Comparison of ENCODE assay signal across 8 cellular contexts in the genomic region with DNA sequence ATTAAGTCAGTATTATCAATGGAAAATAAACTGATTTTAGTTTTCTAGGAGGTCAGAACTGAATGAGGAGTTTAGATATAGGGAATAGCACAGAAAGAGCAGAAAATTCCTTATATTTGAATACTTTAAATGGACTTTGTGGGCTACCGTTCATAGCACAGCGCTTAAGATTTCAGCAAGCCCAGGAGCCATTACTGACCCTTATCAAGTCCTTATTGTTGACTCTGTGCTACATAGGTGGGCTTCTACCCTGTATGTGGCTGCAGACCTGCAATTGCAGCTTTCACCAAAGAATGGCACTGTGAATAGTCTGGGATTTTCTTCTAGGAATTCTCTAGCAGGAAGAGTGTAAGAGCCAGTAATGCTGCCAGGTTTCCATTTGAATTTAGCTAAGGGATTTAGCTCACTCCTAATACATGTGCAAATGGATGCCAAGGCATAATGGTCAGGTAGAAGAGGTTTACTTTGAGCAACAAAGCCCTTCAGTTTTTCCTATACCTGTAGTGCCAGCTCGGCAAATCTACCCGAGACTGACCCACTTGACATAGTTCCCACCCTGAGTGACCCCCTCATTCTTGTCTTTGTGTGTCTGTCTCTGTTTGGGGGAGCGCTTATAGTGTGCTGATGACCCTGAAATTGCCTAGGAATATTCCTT. TPM values are rescaled to one million over a fixed set of nuclear protein-coding genes. Genes with fewer than 3 reads are reported as not detected.
DNase-seq lines count a peak whose midpoint lies in the region; ATAC-seq and TF ChIP-seq lines count a peak whose summit lies in the region.

No MANE protein-coding gene starts in this region.

- intact Hi-C loops in heart left ventricle (cut with DNase I): loop anchor here in 7 of 10 donors (2.0 to 5.0 kb wide), 3 partner anchors 50 to 105 kb away; a partner anchor contains a TSS
- intact Hi-C loops in transverse colon (cut with DNase I; ENCODE audit: low total_unique reads): no loop called here

- H3K4me1 Mint-ChIP-seq in mesothelial cell of epicardium: peaks cover 47% of the 10 kb centered on the region

- H3K4me1 ChIP-seq in heart left ventricle: peaks cover 0 to 53% (median 24%) of the 10 kb centered on the region in 12 donors
- peaks cover 8 to 57% (median 26%) of the 10 kb centered on the region in 4 donors for H3K4me1 ChIP-seq in transverse colon

- TF ChIP-seq EP300 in transverse colon (IDR thresholded peaks at IDR 0.05; ENCODE audit: low read depth): no peak

- H3K4me3 ChIP-seq in heart left ventricle: peak overlapping the region in 1 of 12 donors; percentile 18
- H3K4me3 ChIP-seq in transverse colon: peak overlapping the region in 3 of 4 donors; percentile 23 to 46 (median 23)

- in situ Hi-C loops in transverse colon (cut with MboI; ENCODE audit: low pct_ligation_motif_present in 1 of 4, low pct_unique_long_range_greater_than_20kb in 1 of 4, low sequenced_read_pairs in 3 of 4): loop anchor here in 3 of 4 donors (10.0 kb wide), 2 partner anchors 48 to 58 kb away; a partner anchor contains a TSS

- H3K27me3 ChIP-seq in heart left ventricle: peaks cover 0 to 14% (median 0%) of the 10 kb centered on the region in 9 donors
- no peaks in the 10 kb centered on the region for H3K27me3 ChIP-seq in transverse colon

- H3K9me3 ChIP-seq in heart left ventricle (no peaks in the 10 kb centered on the region), transverse colon (no peaks in the 10 kb centered on the region)

- TF ChIP-seq CTCF in heart left ventricle (IDR thresholded peaks at IDR 0.05): no peak
- TF ChIP-seq CTCF in mesothelial cell of epicardium (IDR thresholded peaks at IDR 0.05; ENCODE audit: unreplicated experiment): no peak
- TF ChIP-seq CTCF in transverse colon (IDR thresholded peaks at IDR 0.05): no peak

- H3K36me3 ChIP-seq in heart left ventricle (peaks cover 0 to 69% (median 10%) of the 10 kb centered on the region in 9 donors), transverse colon (peaks cover 0 to 13% (median 2%) of the 10 kb centered on the region in 4 donors)

- H3K4me3 Mint-ChIP-seq in mesothelial cell of epicardium: peak overlapping the region; percentile 76

- H3K27ac Mint-ChIP-seq in mesothelial cell of epicardium: peak overlapping the region; percentile 98

- H3K27ac ChIP-seq in heart left ventricle: peak overlapping the region in 11 of 12 donors; percentile 12 to 92 (median 55)
- peak overlapping the region; percentile 77 to 87 (median 82) for H3K27ac ChIP-seq in transverse colon

- peak in 1 of 4 donors; percentile 4 for ATAC-seq in heart left ventricle
- no peak for ATAC-seq in HG02884 (IDR thresholded peaks at IDR 0.05; ENCODE audit: unreplicated experiment)

- WGBS in heart left ventricle, 4 donors: 43 to 65% (median 54%) methylated on average over 4 to 5 of the region's 5 CpGs
- WGBS in transverse colon (ENCODE audit: low coverage in 1 of 2), 2 donors: 31 to 37% methylated on average over 3 to 5 of the region's 5 CpGs

- no peaks in the 10 kb centered on the region for H3K27me3 Mint-ChIP-seq in mesothelial cell of epicardium (ENCODE audit: low read depth)

- peaks cover 19% of the 10 kb centered on the region for H3K36me3 Mint-ChIP-seq in mesothelial cell of epicardium

- peak; percentile 91 for DNase-seq in NCI-H526 treated with DMSO at 0.1 percent for 48 hours (lab: John Stamatoyannopoulos, UW)
- DNase-seq in NCI-H526 (lab: John Stamatoyannopoulos, UW): no peak
- DNase-seq in heart left ventricle: no peak
- DNase-seq in mesothelial cell of epicardium (ENCODE audit: low spot score in 2 of 2, unreplicated experiment in 2 of 2): no peak
- DNase-seq in transverse colon: no peak
- no peak for DNase-seq in NCI-H446 (lab: John Stamatoyannopoulos, UW)
- no peak for DNase-seq in SHP77 treated with DMSO at 0.1 percent for 48 hours (lab: John Stamatoyannopoulos, UW)

- TF ChIP-seq POLR2A in heart left ventricle (IDR thresholded peaks at IDR 0.05) (no peak), transverse colon (IDR thresholded peaks at IDR 0.05) (no peak)

- no peaks in the 10 kb centered on the region for H3K9me3 Mint-ChIP-seq in mesothelial cell of epicardium

RNA-seq across cellular contexts. Expression of a gene that starts 42.5 kb away (rescaled TPM):
- 100 to 1,000 TPM; 110 to 179 (median 160) TPM for total RNA-seq in heart left ventricle
- polyA plus RNA-seq in heart left ventricle: 10 to 100 TPM; 48.7 to 98.3 TPM
- total RNA-seq in mesothelial cell of epicardium: 23.8 to 26.5 TPM (median 25.0 TPM) in 3 replicates
- total RNA-seq in transverse colon: 10 to 100 TPM; 20.2 to 40.3 (median 23.8) TPM

RNA-seq across cellular contexts. Expression of a gene that starts 45.5 kb away (rescaled TPM):
- total RNA-seq in heart left ventricle (10 to 100 TPM; 15.0 to 34.9 (median 20.5) TPM), mesothelial cell of epicardium (20.0 to 21.2 TPM (median 20.3 TPM) in 3 replicates), transverse colon (100 to 1,000 TPM in 1 of 4 donors, 10 to 100 TPM in 3; 21.8 to 115 (median 35.0) TPM)
- polyA plus RNA-seq in heart left ventricle: 10 to 100 TPM in 1 of 2 donors, 1 to 10 TPM in 1; 3.9 to 10.6 TPM
